In the genomic region with DNA sequence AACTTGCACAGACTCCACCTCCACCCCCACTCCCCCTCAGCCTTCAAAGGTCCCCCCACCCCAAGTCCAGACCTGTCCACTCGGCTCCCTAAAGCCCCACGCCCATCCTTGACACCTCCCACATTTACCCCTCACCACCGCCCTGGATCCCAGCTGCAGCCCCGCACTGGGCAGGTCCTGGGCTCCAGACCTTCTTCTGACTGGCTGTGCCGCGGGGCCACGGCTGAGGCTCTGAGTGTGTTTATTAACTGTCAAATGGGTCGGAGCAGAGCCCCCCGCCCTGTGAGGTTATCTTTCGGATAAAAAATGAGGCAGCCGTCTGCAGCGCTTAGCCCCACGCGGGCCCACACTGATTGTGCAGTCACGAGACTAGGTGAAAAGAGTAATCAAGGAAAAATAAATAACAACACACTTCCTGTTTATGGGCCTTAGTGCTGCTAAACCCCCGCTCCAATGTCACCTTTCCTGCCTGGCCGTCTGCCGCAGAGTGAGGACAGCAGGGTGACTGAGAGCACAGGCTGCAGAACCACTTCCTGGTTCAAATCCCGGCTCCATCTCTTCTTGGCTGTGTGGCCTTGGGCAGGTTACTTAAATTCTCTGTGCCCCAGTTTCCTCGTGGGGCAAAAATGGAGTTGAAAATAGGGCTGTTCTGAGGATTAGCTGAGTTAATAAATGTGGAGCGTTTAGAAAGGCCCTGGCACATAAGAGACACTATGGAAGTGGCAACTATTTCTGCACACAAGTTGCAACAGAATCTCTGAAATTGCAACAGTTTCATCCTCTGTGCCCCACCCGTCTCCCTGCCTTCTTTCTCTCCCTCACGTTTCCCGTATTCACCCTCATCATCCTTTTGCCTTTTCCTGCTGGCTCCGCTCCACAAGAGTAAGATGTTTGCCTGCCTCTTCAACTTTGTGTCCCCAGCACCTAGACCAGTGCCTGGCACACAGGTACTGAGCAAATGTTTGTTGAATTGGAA, we compare ENCODE assay signal across 8 cellular contexts. TPM values are rescaled to one million over a fixed set of nuclear protein-coding genes. Genes with fewer than 3 reads are reported as not detected.
DNase-seq lines count a peak whose midpoint lies in the region; ATAC-seq and TF ChIP-seq lines count a peak whose summit lies in the region.

No MANE protein-coding gene starts in this region.

- ATAC-seq in gastrocnemius medialis (no peak), HG02870 (IDR thresholded peaks at IDR 0.05; ENCODE audit: unreplicated experiment) (no peak)

- DNase-seq in HAP-1 (ENCODE audit: low spot score in 2 of 2): no peak
- peak in 1 of 2 donors; percentile 54 for DNase-seq in foreskin fibroblast
- no peak for DNase-seq in gastrocnemius medialis
- no peak for DNase-seq in mesenteric fat pad (ENCODE audit: low spot score)
- DNase-seq in OCI-M2 (lab: John Stamatoyannopoulos, UW; ENCODE audit: unreplicated experiment): no peak
- DNase-seq in superior temporal gyrus (ENCODE audit: extremely low spot score): no peak

- H3K4me3 ChIP-seq in HAP-1 (peak overlapping the region; percentile 37), WI38 (ENCODE audit: low read depth, low read length) (peak overlapping the region; percentile 65), foreskin fibroblast (ENCODE audit: low read depth in 1 of 2, low read length in 2 of 2) (peak overlapping the region; percentile 59 to 67), gastrocnemius medialis (peak overlapping the region in 3 of 4 donors; percentile 56 to 71 (median 56))

- in situ Hi-C loops in HAP-1 (cut with MboI; ENCODE audit: low sequenced_read_pairs) (no loop called here), gastrocnemius medialis (cut with MboI; ENCODE audit: low sequenced_read_pairs in 4 of 4) (no loop called here)

- intact Hi-C loops in gastrocnemius medialis (cut with DNase I; ENCODE audit: low total_unique reads): loop anchor here (1.0 kb wide), 2 partner anchors 18 to 37 kb away; no protein-coding TSS in a partner anchor

- H3K9me3 ChIP-seq in HAP-1: no peaks in the 10 kb centered on the region
- H3K9me3 ChIP-seq in gastrocnemius medialis: no peaks in the 10 kb centered on the region

- no peak for TF ChIP-seq POLR2A in gastrocnemius medialis (IDR thresholded peaks at IDR 0.05)

- peaks cover 75% of the 10 kb centered on the region for H3K36me3 ChIP-seq in HAP-1 (replicated peaks)
- peaks cover 5 to 62% of the 10 kb centered on the region in 2 donors for H3K36me3 ChIP-seq in gastrocnemius medialis

- H3K27me3 ChIP-seq in HAP-1 (ENCODE audit: low read depth) (no peaks in the 10 kb centered on the region), gastrocnemius medialis (no peaks in the 10 kb centered on the region)

- H3K4me1 ChIP-seq in HAP-1 (peaks cover 10% of the 10 kb centered on the region; the same call in 1 of the 2 replicates), gastrocnemius medialis (peaks cover 25 to 32% of the 10 kb centered on the region in 2 donors)

- peak overlapping the region; percentile 24 to 89 (median 74) for H3K27ac ChIP-seq in gastrocnemius medialis

- TF ChIP-seq CTCF in WI38 (IDR thresholded peaks at IDR 0.05; ENCODE audit: low read depth, low read length) (no peak), foreskin fibroblast (IDR thresholded peaks at IDR 0.05; ENCODE audit: low read depth, low read length) (no peak), gastrocnemius medialis (IDR thresholded peaks at IDR 0.05 in 4 of 5, conservative IDR thresholded peaks at IDR 0.05 in 1 of 5) (no peak)

RNA-seq across cellular contexts. Expression of gene SETD1B, which starts 9.4 kb away (rescaled TPM):
- 1 to 10 TPM; 2.2 to 9.3 (median 6.2) TPM for total RNA-seq in gastrocnemius medialis
- total RNA-seq in mesenteric fat pad: 20.7 TPM

RNA-seq across cellular contexts. Expression of gene RHOF, which starts 19.7 kb away (rescaled TPM):
- total RNA-seq in gastrocnemius medialis: 1 to 10 TPM; 2.9 to 6.8 (median 4.1) TPM
- 6.1 TPM for total RNA-seq in mesenteric fat pad

RNA-seq across cellular contexts. Expression of gene HPD, which starts 45.5 kb away (rescaled TPM):
- total RNA-seq in gastrocnemius medialis (1 to 10 TPM in 3 of 4 donors, not detected in 1; 2.0 to 5.0 (median 2.0) TPM), mesenteric fat pad (2.2 TPM)
